Comparison of ENCODE assay signal across 13 cellular contexts in genomic region chr5:142201471-142201887, GRCh38.
DNase-seq lines count a peak whose midpoint lies in the region; ATAC-seq and TF ChIP-seq lines count a peak whose summit lies in the region.
"Had no signal": no experiment of that assay in that cellular context is flagged by ENCODE, and none has a peak within 500 bp of the region (broad histone marks: within the 10 kb centered on the region; RNA-seq: fewer than 3 reads in every experiment).

No MANE protein-coding gene starts in this region.

- ATAC-seq in activated naive CD4-positive, alpha-beta T cell treated with anti-CD3 and anti-CD28 coated beads, Interleukin-2, amount 50 U/mL, for 72 hours: no peak
- ATAC-seq: GM12878 had no signal

- H2AFZ ChIP-seq in GM23248: no peak overlapping the region

- H3K79me2 ChIP-seq in GM23248 (ENCODE audit: insufficient read depth): no peaks in the 10 kb centered on the region

- 2 to 3% methylated on average over 3 of the region's 3 CpGs for WGBS in GM23248 (ENCODE audit: low coverage in 1 of 2, low lambda C conversion rate in 2 of 2, missing lambda C conversion rate in 2 of 2), 2 experiments

- H3K4me1 ChIP-seq in GM23248 (ENCODE audit: insufficient read depth) (peaks cover 20% of the 10 kb centered on the region), skeletal muscle satellite cell (ENCODE audit: control insufficient read depth, insufficient read depth, low read length) (peaks cover 18% of the 10 kb centered on the region), ascending aorta (no peaks in the 10 kb centered on the region)

- H3K4me3 ChIP-seq in GM23248: no peak overlapping the region
- no peak overlapping the region for H3K4me3 ChIP-seq in skeletal muscle satellite cell (ENCODE audit: low read length)
- H3K4me3 ChIP-seq in ascending aorta: no peak overlapping the region
- H3K4me3 ChIP-seq: dorsolateral prefrontal cortex, GM12878 had no signal

- in situ Hi-C loops in GM23248 (cut with MboI): no loop called here

- H3K4me2 ChIP-seq in GM23248 (ENCODE audit: unreplicated experiment) (peak overlapping the region; percentile 47), skeletal muscle satellite cell (ENCODE audit: low read length) (peak overlapping the region; percentile 3)

- no peak for TF ChIP-seq CTCF in ascending aorta (IDR thresholded peaks at IDR 0.05)

- intact Hi-C loops in ascending aorta (cut with DNase I): no loop called here

- DNase-seq in GM23248: peak; percentile 97
- peak; percentile 79 to 85 for DNase-seq in SW 1271 (lab: John Stamatoyannopoulos, UW)
- DNase-seq in fibroblast of peridontal ligament (ENCODE audit: extremely low read depth): peak; percentile 61
- DNase-seq in activated CD8-positive, alpha-beta memory T cell treated with anti-CD3 and anti-CD28 coated beads, Interleukin-2, amount 50 U/mL, for 4 hours: no peak
- DNase-seq in activated naive CD4-positive, alpha-beta T cell treated with anti-CD3 and anti-CD28 coated beads, Interleukin-2, amount 50 U/mL, for 72 hours (ENCODE audit: low spot score in 2 of 2): no peak
- no peak for DNase-seq in ascending aorta (ENCODE audit: low spot score in 2 of 2)
- DNase-seq in NAMALWA (ENCODE audit: low spot score): no peak
- DNase-seq: dorsolateral prefrontal cortex, substantia nigra had no signal

- H3K9me2 ChIP-seq in GM23248 (ENCODE audit: insufficient read depth): no peaks in the 10 kb centered on the region

- H3K27ac ChIP-seq in GM23248: peak overlapping the region; percentile 74
- no peak overlapping the region for H3K27ac ChIP-seq in ascending aorta
- H3K27ac ChIP-seq: dorsolateral prefrontal cortex had no signal

- no peaks in the 10 kb centered on the region for H3K9me3 Mint-ChIP-seq in activated naive CD4-positive, alpha-beta T cell treated with anti-CD3 and anti-CD28 coated beads, Interleukin-2, amount 50 U/mL, for 72 hours
- H3K9me3 Mint-ChIP-seq: mesothelial cell of epicardium had no signal

- H3K9me3 ChIP-seq in GM23248 (ENCODE audit: low read depth) (no peaks in the 10 kb centered on the region), skeletal muscle satellite cell (replicated peaks; ENCODE audit: low read length) (no peaks in the 10 kb centered on the region), ascending aorta (no peaks in the 10 kb centered on the region)

- no peaks in the 10 kb centered on the region for H3K27me3 ChIP-seq in GM23248 (replicated peaks; ENCODE audit: insufficient read depth)
- peaks cover 21% of the 10 kb centered on the region for H3K27me3 ChIP-seq in skeletal muscle satellite cell (ENCODE audit: control insufficient read depth, insufficient read depth, low read length)
- H3K27me3 ChIP-seq in ascending aorta: no peaks in the 10 kb centered on the region
- H3K27me3 ChIP-seq: dorsolateral prefrontal cortex had no signal

- no peaks in the 10 kb centered on the region for H3K36me3 ChIP-seq in GM23248 (ENCODE audit: low read depth)
- no peaks in the 10 kb centered on the region for H3K36me3 ChIP-seq in skeletal muscle satellite cell (ENCODE audit: insufficient read depth, low read length)
- H3K36me3 ChIP-seq in ascending aorta: no peaks in the 10 kb centered on the region

- H3K36me3 Mint-ChIP-seq in activated naive CD4-positive, alpha-beta T cell treated with anti-CD3 and anti-CD28 coated beads, Interleukin-2, amount 50 U/mL, for 72 hours: no peaks in the 10 kb centered on the region
- H3K36me3 Mint-ChIP-seq: activated naive CD8-positive, alpha-beta T cell; mesothelial cell of epicardium had no signal

- no peaks in the 10 kb centered on the region for H4K20me1 ChIP-seq in GM23248 (ENCODE audit: insufficient read depth)

- no peak overlapping the region for H3K9ac ChIP-seq in GM23248
- no peak overlapping the region for H3K9ac ChIP-seq in skeletal muscle satellite cell (ENCODE audit: low read depth, low read length)

- peaks cover 20% of the 10 kb centered on the region for H3F3A ChIP-seq in GM23248 (ENCODE audit: insufficient read depth)

- no peak overlapping the region for H3K27ac Mint-ChIP-seq in activated naive CD4-positive, alpha-beta T cell treated with anti-CD3 and anti-CD28 coated beads, Interleukin-2, amount 50 U/mL, for 72 hours
- H3K27ac Mint-ChIP-seq: activated naive CD8-positive, alpha-beta T cell; mesothelial cell of epicardium had no signal

Comparison
In these comparisons a context has a peak if more than half of its experiments do, and no peak if none do; other contexts are left out.
1. DNase-seq: peak in GM23248 (single experiment), SW 1271 (2 of 2) and fibroblast of peridontal ligament (single experiment); none in activated CD8-positive, alpha-beta memory T cell treated with anti-CD3 and anti-CD28 coated beads, Interleukin-2, amount 50 U/mL, for 4 hours (single experiment), activated naive CD4-positive, alpha-beta T cell treated with anti-CD3 and anti-CD28 coated beads, Interleukin-2, amount 50 U/mL, for 72 hours (0 of 2), ascending aorta (0 of 2) and NAMALWA (single experiment).